In the genomic region with DNA sequence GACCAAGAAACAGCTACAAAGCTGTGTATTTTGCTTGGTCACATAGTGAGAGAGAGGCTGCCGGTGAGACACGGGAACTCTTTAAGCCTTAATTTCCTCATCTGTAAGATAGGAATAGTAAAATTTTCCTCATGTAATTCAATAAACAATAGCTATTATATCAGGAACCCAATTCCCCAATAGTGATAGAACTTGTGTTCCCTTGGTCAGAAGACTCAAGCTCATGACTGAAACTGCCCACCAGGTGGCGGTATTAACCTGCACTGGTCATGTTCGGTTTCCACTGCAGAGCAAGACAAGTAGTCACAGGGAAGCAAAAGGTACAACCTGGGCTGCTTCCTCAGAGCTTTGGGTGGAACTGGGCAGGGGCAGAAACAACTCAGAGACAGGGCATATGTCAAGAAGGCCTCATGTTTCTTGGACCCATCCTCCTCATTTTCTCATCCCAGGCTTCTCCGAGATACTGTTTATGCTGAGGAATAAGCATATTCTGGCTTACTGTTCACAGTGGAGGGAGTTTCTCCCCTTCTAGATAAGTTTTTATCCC, we compare ENCODE assay signal across 8 cellular contexts. TPM values are rescaled to one million over a fixed set of nuclear protein-coding genes. Genes with fewer than 3 reads are reported as not detected.
DNase-seq lines count a peak whose midpoint lies in the region; ATAC-seq and TF ChIP-seq lines count a peak whose summit lies in the region.

No MANE protein-coding gene starts in this region.

- peak; percentile 59 for DNase-seq in DMS153 treated with DMSO at 0.1 percent for 48 hours (lab: John Stamatoyannopoulos, UW; ENCODE audit: unreplicated experiment)
- DNase-seq in HL-60 (ENCODE audit: low read depth in 1 of 2, low spot score in 1 of 2) = peak; percentile 79 to 89
- DNase-seq in NCI-H82 (lab: John Stamatoyannopoulos, UW) = peak; percentile 86
- DNase-seq in activated CD4-positive, alpha-beta T cell treated with anti-CD3 and anti-CD28 coated beads, Interleukin-2, amount 50 U/mL, for 4 hours = peak; percentile 90 to 93
- DNase-seq in dermis microvascular lymphatic vessel endothelial cell (ENCODE audit: low read depth in 2 of 2) = peak; percentile 84 to 86
- peak; percentile 91 for DNase-seq in lung (ENCODE audit: low spot score)
- peak; percentile 84 for DNase-seq in stimulated activated CD8-positive, alpha-beta memory T cell treated with anti-CD3 and anti-CD28 coated beads, Interleukin-15, amount 100 ng/mL, for 1 hour (ENCODE audit: low read depth)

- H3K27me3 ChIP-seq in HL-60 (ENCODE audit: insufficient read depth, poor library complexity, severe bottlenecking) = peaks cover 5% of the 10 kb centered on the region
- H3K27me3 ChIP-seq in lung (ENCODE audit: control insufficient read depth, insufficient read depth) = no peaks in the 10 kb centered on the region

- no peak overlapping the region for H3K4me3 ChIP-seq in HL-60 (replicated peaks; ENCODE audit: insufficient read depth, low read length)
- H3K4me3 ChIP-seq in lung = no peak overlapping the region

- no peak overlapping the region for H3K27ac ChIP-seq in HL-60 (replicated peaks)
- H3K27ac ChIP-seq in lung (ENCODE audit: low read depth in 1 of 2, low read length in 1 of 2) = no peak overlapping the region

- peaks cover 0 to 5% of the 10 kb centered on the region in 2 donors for H3K36me3 ChIP-seq in lung (ENCODE audit: control insufficient read depth in 2 of 2, insufficient read depth in 2 of 2, low read length in 2 of 2)

- peak; percentile 95 for TF ChIP-seq CTCF in HL-60 (IDR thresholded peaks at IDR 0.05; ENCODE audit: insufficient read depth, low read length)
- TF ChIP-seq CTCF in lung (IDR thresholded peaks at IDR 0.05; ENCODE audit: control extremely low read depth, extremely low read depth) = peak; percentile 87

- WGBS in lung, 2 donors = 25 to 33% methylated on average over 5 of the region's 5 CpGs

- no peaks in the 10 kb centered on the region for H3K9me3 ChIP-seq in lung (ENCODE audit: control insufficient read depth in 2 of 2, insufficient read depth in 1 of 2, low read length in 1 of 2)

- ATAC-seq in lung (ENCODE audit: insufficient read depth, low FRiP score) (no peak), GM19395 (IDR thresholded peaks at IDR 0.05; ENCODE audit: unreplicated experiment) (no peak)

- peaks cover 0 to 3% of the 10 kb centered on the region in 2 donors for H3K4me1 ChIP-seq in lung (ENCODE audit: control insufficient read depth in 2 of 2, insufficient read depth in 2 of 2, low read length in 2 of 2)

RNA-seq across cellular contexts. Expression of gene AJUBA, which starts 4.2 kb away (rescaled TPM):
- total RNA-seq in dermis microvascular lymphatic vessel endothelial cell (35.7 and 40.3 TPM in 2 replicates), lung (10 to 100 TPM; 33.8 to 34.2 TPM)
- 10 to 100 TPM in 1 of 2 donors, 1 to 10 TPM in 1; 7.2 to 23.7 TPM for polyA plus RNA-seq in lung

RNA-seq across cellular contexts. Expression of gene C14orf93, which starts 23.4 kb away (rescaled TPM):
- total RNA-seq in dermis microvascular lymphatic vessel endothelial cell (4.1 and 4.4 TPM in 2 replicates), lung (10 to 100 TPM; 10.3 to 14.9 TPM)
- 1 to 10 TPM; 7.5 to 8.4 TPM for polyA plus RNA-seq in lung

RNA-seq across cellular contexts. Expression of gene HAUS4, which starts 29.7 kb away (rescaled TPM):
- total RNA-seq in dermis microvascular lymphatic vessel endothelial cell = 14.5 and 29.7 TPM in 2 replicates
- total RNA-seq in lung = 10 to 100 TPM; 47.2 to 49.0 TPM
- polyA plus RNA-seq in lung = 10 to 100 TPM; 28.3 to 45.5 TPM

RNA-seq across cellular contexts. Expression of gene PSMB5, which starts 48.1 kb away (rescaled TPM):
- total RNA-seq in dermis microvascular lymphatic vessel endothelial cell (216 and 232 TPM in 2 replicates), lung (100 to 1,000 TPM in 1 of 2 donors, 10 to 100 TPM in 1; 64.8 to 107 TPM)
- 100 to 1,000 TPM in 1 of 2 donors, 10 to 100 TPM in 1; 94.6 to 147 TPM for polyA plus RNA-seq in lung

RNA-seq across cellular contexts. Expression of gene PSMB11, which starts 55.4 kb away (rescaled TPM):
- total RNA-seq in dermis microvascular lymphatic vessel endothelial cell (not detected in 2 replicates), lung (not detected)
- not detected for polyA plus RNA-seq in lung
